ENCODE assay signal across 1 cellular context in genomic region chr15:23565395-23566069, GRCh38.
TF ChIP-seq lines count a peak whose summit lies in the region.

Gene MKRN3 (plus strand): TSS chr15:23565674. CDS start chr15:23565783, 109 bp downstream.

TF ChIP-seq in GM23338, 12 proteins besides CTCF, POLR2A, EP300 and RAD21 (continued from another document):
- TF ChIP-seq REST (IDR thresholded peaks at IDR 0.05; ENCODE audit: unreplicated experiment), result no peak
- no peak for TF ChIP-seq ZNF331 (CRISPR knock-in tag; IDR thresholded peaks at IDR 0.05; ENCODE audit: low read depth)
- TF ChIP-seq JUNB (IDR thresholded peaks at IDR 0.05; ENCODE audit: unreplicated experiment), result no peak
- TF ChIP-seq CREB1 (CRISPR knock-in tag; IDR thresholded peaks at IDR 0.05; ENCODE audit: low read depth), result no peak
- no peak for TF ChIP-seq STAT1 (IDR thresholded peaks at IDR 0.05; ENCODE audit: unreplicated experiment)
- TF ChIP-seq POLR2AphosphoS5 (IDR thresholded peaks at IDR 0.05; ENCODE audit: low read depth), result no peak
- TF ChIP-seq EZH2phosphoT487 (IDR thresholded peaks at IDR 0.05; ENCODE audit: unreplicated experiment), result no peak
